18 cellular contexts compared by ENCODE assay signal in the genomic region with DNA sequence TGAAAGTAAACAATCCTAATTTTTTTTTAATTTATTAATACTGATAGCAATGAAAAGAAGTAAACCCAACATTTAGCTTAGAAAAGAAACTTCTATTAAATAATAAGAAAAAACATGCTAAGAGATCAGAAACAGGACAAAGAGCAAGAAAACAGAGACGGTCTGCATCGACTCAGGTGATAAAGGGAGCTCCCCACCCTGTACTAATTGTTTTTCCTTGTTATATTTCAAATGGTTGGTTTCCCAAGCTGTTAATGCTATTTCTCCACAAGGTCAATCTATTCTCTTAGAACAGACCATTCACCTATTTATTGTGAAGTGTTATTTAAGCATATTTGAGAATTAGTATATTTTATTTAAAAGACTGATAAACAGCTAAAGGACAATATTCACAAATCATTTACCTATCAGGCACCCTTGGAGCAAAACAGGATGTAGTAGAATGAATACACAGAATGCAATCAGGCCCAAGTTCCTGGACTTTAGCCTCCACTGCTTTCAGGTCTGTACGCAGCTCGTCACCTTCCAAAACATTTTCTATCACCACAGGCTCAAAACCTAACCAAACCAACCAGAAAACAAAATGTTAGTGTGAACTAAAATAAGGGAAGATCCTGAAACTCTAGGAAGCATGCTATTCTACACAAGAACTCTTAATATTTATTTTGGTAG. TPM values are rescaled to one million over a fixed set of nuclear protein-coding genes. Genes with fewer than 3 reads are reported as not detected.
DNase-seq lines count a peak whose midpoint lies in the region; ATAC-seq and TF ChIP-seq lines count a peak whose summit lies in the region.
"Had no signal": no experiment of that assay in that cellular context is flagged by ENCODE, and none has a peak within 500 bp of the region (broad histone marks: within the 10 kb centered on the region; RNA-seq: fewer than 3 reads in every experiment).

No MANE protein-coding gene starts in this region.

- H3K4me1 ChIP-seq in H9 (ENCODE audit: insufficient read depth, low read length) (no peaks in the 10 kb centered on the region), Peyer's patch (peaks cover 0 to 5% (median 2%) of the 10 kb centered on the region in 4 donors), suprapubic skin (peaks cover 5% of the 10 kb centered on the region), PC-3 (ENCODE audit: insufficient read depth, low read length) (peaks cover 13% of the 10 kb centered on the region; the same call in 1 of the 2 replicates)

- H3K27me3 ChIP-seq in H9 (ENCODE audit: insufficient read depth, low read length) (no peaks in the 10 kb centered on the region), Peyer's patch (no peaks in the 10 kb centered on the region), suprapubic skin (no peaks in the 10 kb centered on the region), PC-3 (ENCODE audit: low read length) (no peaks in the 10 kb centered on the region)
- H3K27me3 ChIP-seq: right atrium auricular region had no signal

- H3F3A ChIP-seq in PC-3 (ENCODE audit: low read length, unreplicated experiment): no peaks in the 10 kb centered on the region

- H3K4me3 Mint-ChIP-seq in H9: no peak overlapping the region
- H3K4me3 Mint-ChIP-seq: stimulated activated memory B cell treated with anti-CD40 and anti-IgM and Interleukin-4, amounts not matched to agents 10 μg/mL and 1 μg/mL and 100 μg/mL, for 72 hours; T-helper 1 cell treated with Interleukin-12 subunit alpha and Interleukin-12 subunit beta and Interleukin-4 antibody, amounts not matched to agents 30 μg/mL and 1 μg/mL, for 36 hours had no signal

- H3K4me1 Mint-ChIP-seq in H9: peaks cover 4 to 12% of the 10 kb centered on the region in 2 experiments

- H3K79me2 ChIP-seq in H9 (ENCODE audit: insufficient read depth, low read length) (no peaks in the 10 kb centered on the region), PC-3 (ENCODE audit: low read length) (peaks cover 13% of the 10 kb centered on the region)

- intact Hi-C loops in PC-3 (cut with micrococcal nuclease): loop anchor here (5.0 kb wide), 1 partner anchor 213 kb away; no protein-coding TSS in a partner anchor

- H3K18ac ChIP-seq in H9 (ENCODE audit: insufficient read length, low read depth, low read length): no peak overlapping the region

- no peak overlapping the region for H3K56ac ChIP-seq in H9 (ENCODE audit: insufficient read length, low read depth, low read length)

- no peak overlapping the region for H2BK20ac ChIP-seq in H9 (ENCODE audit: low read depth, low read length, poor library complexity, severe bottlenecking)

- no peak overlapping the region for H2BK15ac ChIP-seq in H9 (ENCODE audit: low read depth, low read length)

- no peak overlapping the region for H4K5ac ChIP-seq in H9 (ENCODE audit: insufficient read length, low read depth, low read length)

- H4K20me1 ChIP-seq in H9 (ENCODE audit: control insufficient read depth, insufficient read depth, insufficient read length) (no peaks in the 10 kb centered on the region), PC-3 (ENCODE audit: low read length) (no peaks in the 10 kb centered on the region)

- H3K9me3 Mint-ChIP-seq in H9: no peaks in the 10 kb centered on the region
- H3K9me3 Mint-ChIP-seq: activated naive CD4-positive, alpha-beta T cell treated with anti-CD3 and anti-CD28 coated beads, Interleukin-2, amount 50 U/mL, for 72 hours; stimulated activated memory B cell treated with anti-CD40 and anti-IgM and Interleukin-4, amounts not matched to agents 10 μg/mL and 1 μg/mL and 100 μg/mL, for 72 hours; T-helper 1 cell treated with Interleukin-12 subunit alpha and Interleukin-12 subunit beta and Interleukin-4 antibody, amounts not matched to agents 30 μg/mL and 1 μg/mL, for 36 hours had no signal

- TF ChIP-seq EP300 in suprapubic skin (IDR thresholded peaks at IDR 0.05): no peak

- H3K4ac ChIP-seq in H9 (ENCODE audit: low read depth, low read length): no peak overlapping the region

- H2BK5ac ChIP-seq in H9 (ENCODE audit: insufficient read length, low read length): no peak overlapping the region

- no peak overlapping the region for H2BK12ac ChIP-seq in H9 (ENCODE audit: insufficient read length, low read depth, low read length)

- ATAC-seq in GM21786 (IDR thresholded peaks at IDR 0.05; ENCODE audit: unreplicated experiment): no peak
- ATAC-seq in PC-3: no peak
- ATAC-seq: activated naive CD4-positive, alpha-beta T cell treated with anti-CD3 and anti-CD28 coated beads, Interleukin-2, amount 50 U/mL, for 72 hours; stimulated activated memory B cell treated with anti-CD40 and anti-IgM and Interleukin-4, amounts not matched to agents 10 μg/mL and 1 μg/mL and 100 μg/mL, for 72 hours had no signal

- H3K4me3 ChIP-seq in Peyer's patch (peak overlapping the region in 2 of 4 donors; percentile 25 to 26), suprapubic skin (no peak overlapping the region), PC-3 (ENCODE audit: low read length) (no peak overlapping the region)
- H3K4me3 ChIP-seq: right atrium auricular region had no signal

- H3K79me1 ChIP-seq in H9 (ENCODE audit: insufficient read depth, low read depth, low read length, poor library complexity, severe bottlenecking): no peaks in the 10 kb centered on the region

- no peak for TF ChIP-seq CTCF in H9 (conservative IDR thresholded peaks at IDR 0.05)
- no peak for TF ChIP-seq CTCF in Peyer's patch (IDR thresholded peaks at IDR 0.05)
- no peak for TF ChIP-seq CTCF in suprapubic skin (IDR thresholded peaks at IDR 0.05)
- TF ChIP-seq CTCF in PC-3 (conservative IDR thresholded peaks at IDR 0.05; ENCODE audit: low read depth, low read length): no peak

- H3K36me3 Mint-ChIP-seq in H9 (ENCODE audit: insufficient read depth in 1 of 3, low read depth in 3 of 3): peaks cover 0 to 10% (median 0%) of the 10 kb centered on the region in 3 experiments; a peak in 1 of 7 replicates

- TF ChIP-seq POLR2A in Peyer's patch (IDR thresholded peaks at IDR 0.05) (peak in 1 of 2 donors; percentile 11), suprapubic skin (IDR thresholded peaks at IDR 0.05) (no peak)

- H3K27me3 Mint-ChIP-seq in H9 (ENCODE audit: low read depth): no peaks in the 10 kb centered on the region
- H3K27me3 Mint-ChIP-seq: stimulated activated memory B cell treated with anti-CD40 and anti-IgM and Interleukin-4, amounts not matched to agents 10 μg/mL and 1 μg/mL and 100 μg/mL, for 72 hours had no signal

- H3K23ac ChIP-seq in H9 (ENCODE audit: insufficient read length, low read depth, low read length): no peak overlapping the region

- WGBS in H9 (ENCODE audit: extremely low coverage, insufficient read length, low lambda C conversion rate): no CpG with 5 or more reads among the region's 4 CpGs
- WGBS in suprapubic skin: 94% methylated on average over 4 of the region's 4 CpGs

- H3K9me2 ChIP-seq in PC-3 (replicated peaks; ENCODE audit: low read length): no peaks in the 10 kb centered on the region

- no peak overlapping the region for H4K8ac ChIP-seq in H9 (replicated peaks; ENCODE audit: insufficient read length, low read depth, low read length)

- POLR2A ChIA-PET in PC-3 (lab: Charles Lee; ENCODE audit: unreplicated experiment): interaction anchor here (0.6 kb wide), 1 partner anchor 25 kb away, joined by 5 read pairs; no protein-coding TSS in a partner anchor

- H2BK120ac ChIP-seq in H9 (ENCODE audit: low read depth, low read length, poor library complexity, severe bottlenecking): no peak overlapping the region

- no peak overlapping the region for H2AFZ ChIP-seq in H9 (ENCODE audit: low read length)
- no peak overlapping the region for H2AFZ ChIP-seq in PC-3 (ENCODE audit: low read length)

- H3K4me2 ChIP-seq in H9 (ENCODE audit: insufficient read depth, insufficient read length, low read length) (no peak overlapping the region), PC-3 (ENCODE audit: low read length) (no peak overlapping the region)

- no peak overlapping the region for H4K91ac ChIP-seq in H9 (ENCODE audit: insufficient read length, low read depth, low read length)

- no peak overlapping the region for H2AK5ac ChIP-seq in H9 (ENCODE audit: insufficient read length, low read length)

- H3K23me2 ChIP-seq in H9 (ENCODE audit: insufficient read length, low read depth, low read length, poor library complexity, severe bottlenecking): no peaks in the 10 kb centered on the region

- no peak overlapping the region for H3K14ac ChIP-seq in H9 (ENCODE audit: insufficient read depth, low read length)

- H3K27ac ChIP-seq in H9 (ENCODE audit: insufficient read length, low read depth, low read length) (no peak overlapping the region), Peyer's patch (peak overlapping the region in 3 of 4 donors; percentile 20 to 72 (median 50)), suprapubic skin (no peak overlapping the region), PC-3 (ENCODE audit: low read length) (no peak overlapping the region)
- H3K27ac ChIP-seq: right atrium auricular region had no signal

- no peak overlapping the region for H3T11ph ChIP-seq in H9 (ENCODE audit: low read length)

- H3K9ac ChIP-seq in H9 (ENCODE audit: extremely low read depth, insufficient read length, low read length) (peak overlapping the region; percentile 23), PC-3 (ENCODE audit: low read length) (no peak overlapping the region)

- no peaks in the 10 kb centered on the region for H3K9me3 ChIP-seq in H9 (ENCODE audit: control insufficient read depth, low read depth, low read length)
- H3K9me3 ChIP-seq in Peyer's patch: no peaks in the 10 kb centered on the region
- H3K9me3 ChIP-seq in suprapubic skin: no peaks in the 10 kb centered on the region
- H3K9me3 ChIP-seq in PC-3 (ENCODE audit: low read length): no peaks in the 10 kb centered on the region
- H3K9me3 ChIP-seq: right atrium auricular region had no signal

- BruUV-seq in PC-3 (replicated peaks; lab: Mats Ljungman, UMichigan): no TSS peak

- H3K36me3 ChIP-seq in Peyer's patch (no peaks in the 10 kb centered on the region), suprapubic skin (peaks cover 8% of the 10 kb centered on the region), PC-3 (ENCODE audit: low read depth, low read length) (no peaks in the 10 kb centered on the region)
- H3K36me3 ChIP-seq: right atrium auricular region had no signal

- no peak overlapping the region for H3K27ac Mint-ChIP-seq in H9
- H3K27ac Mint-ChIP-seq: activated naive CD4-positive, alpha-beta T cell treated with anti-CD3 and anti-CD28 coated beads, Interleukin-2, amount 50 U/mL, for 72 hours; stimulated activated memory B cell treated with anti-CD40 and anti-IgM and Interleukin-4, amounts not matched to agents 10 μg/mL and 1 μg/mL and 100 μg/mL, for 72 hours; T-helper 1 cell treated with Interleukin-12 subunit alpha and Interleukin-12 subunit beta and Interleukin-4 antibody, amounts not matched to agents 30 μg/mL and 1 μg/mL, for 36 hours had no signal

- CTCF ChIA-PET in PC-3 (lab: Charles Lee): no interaction called here

- no peak for DNase-seq in H9
- peak in 1 of 3 donors; percentile 61 for DNase-seq in Peyer's patch
- peak; percentile 39 for DNase-seq in kidney tubule cell (ENCODE audit: low spot score)
- DNase-seq in renal cortical epithelial cell (ENCODE audit: low read depth): peak; percentile 69
- no peak for DNase-seq in suprapubic skin (ENCODE audit: low spot score in 2 of 2)
- no peak for DNase-seq in activated T-cell treated with anti-CD3 and anti-CD28 coated beads for 4 hours
- DNase-seq in PC-3: no peak
- DNase-seq: activated T-cell treated with anti-CD3 and anti-CD28 coated beads, Interleukin-2, amount 50 U/mL, for 48 hours; KBM-7; kidney glomerular epithelial cell; MV-4-11; NCI-H510A; SIG-M5 had no signal

RNA-seq across cellular contexts. Expression of a gene that starts 5.5 kb away (rescaled TPM):
- total RNA-seq in H9 (2021): 4.2 and 5.4 TPM in 2 replicates
- 10 to 100 TPM in 3 of 4 donors, 1 to 10 TPM in 1; 5.0 to 25.9 (median 23.6) TPM for total RNA-seq in Peyer's patch
- 6.9 and 11.8 TPM in 2 replicates for total RNA-seq in renal cortical epithelial cell
- total RNA-seq in suprapubic skin: 10 to 100 TPM in 2 of 4 donors, 1 to 10 TPM in 2; 4.2 to 21.8 (median 9.6) TPM
- 3.1 and 5.2 TPM in 2 replicates for total RNA-seq in PC-3 (2014; rRNA removed)

Comparison
In these comparisons a context has a peak if more than half of its experiments do, and no peak if none do; other contexts are left out.
1. DNase-seq: peak in kidney tubule cell (single experiment) and renal cortical epithelial cell (single experiment); none in H9 (single experiment), suprapubic skin (0 of 2), activated T-cell treated with anti-CD3 and anti-CD28 coated beads for 4 hours (single experiment) and PC-3 (single experiment).
2. H3K27ac ChIP-seq: peak in Peyer's patch (3 of 4); none in H9 (single experiment), suprapubic skin (single experiment) and PC-3 (single experiment).